In the genomic region with DNA sequence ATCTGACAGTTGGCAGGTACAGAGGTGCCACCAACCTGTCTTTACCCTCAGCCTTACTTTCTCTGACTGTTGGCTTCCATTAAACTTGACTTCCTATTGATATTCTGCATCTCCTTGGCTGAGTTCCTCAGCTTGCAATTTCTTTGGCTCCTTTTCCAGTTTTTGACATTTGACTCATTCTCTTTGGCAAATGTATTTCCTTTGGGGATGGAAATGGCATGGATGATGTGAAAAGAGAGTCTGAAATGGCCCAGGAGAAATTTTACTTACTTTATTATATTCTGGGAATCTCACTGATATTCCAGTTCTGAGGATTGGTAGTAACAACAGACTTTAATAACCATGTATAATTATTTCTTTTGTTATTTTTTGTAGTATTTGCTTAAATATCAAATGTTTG, we compare ENCODE assay signal across 25 cellular contexts.
A peak's percentile ranks its signal among the peaks of the same experiment; 100 is the strongest.
DNase-seq lines count a peak whose midpoint lies in the region; TF ChIP-seq lines count a peak whose summit lies in the region.
"Had no signal": no experiment of that assay in that cellular context is flagged by ENCODE, and none has a peak within 500 bp of the region (broad histone marks: within the 10 kb centered on the region; RNA-seq: fewer than 3 reads in every experiment).

No MANE protein-coding gene starts in this region.

- no peaks in the 10 kb centered on the region for H3K27me3 Mint-ChIP-seq in MCF 10A (ENCODE audit: insufficient read depth, unreplicated experiment)
- peaks cover 0 to 3% (median 2%) of the 10 kb centered on the region in 3 donors for H3K27me3 Mint-ChIP-seq in immature natural killer cell (ENCODE audit: low read depth in 3 of 3)

- H3K27ac ChIP-seq in breast epithelium: no peak overlapping the region
- H3K27ac ChIP-seq: 22Rv1, C4-2B, SK-N-MC had no signal

- peaks cover 0 to 9% of the 10 kb centered on the region in 2 donors for H3K9me3 ChIP-seq in breast epithelium

- no TSS peak for BruUV-seq in MCF 10A (replicated peaks; lab: Mats Ljungman, UMichigan)

- CTCF ChIA-PET in MCF 10A (lab: Yijun Ruan, JAX): interaction anchor here (1.1 to 1.6 kb wide), 3 partner anchors 19 to 1259 kb away, joined by 3 to 6 read pairs (median 4); no protein-coding TSS in a partner anchor

- no peaks in the 10 kb centered on the region for H3K27me3 ChIP-seq in breast epithelium

- H3K36me3 Mint-ChIP-seq in MCF 10A (ENCODE audit: insufficient read depth, unreplicated experiment): no peaks in the 10 kb centered on the region
- H3K36me3 Mint-ChIP-seq in immature natural killer cell: no peaks in the 10 kb centered on the region
- H3K36me3 Mint-ChIP-seq: CD8-positive, alpha-beta memory T cell had no signal

- H3K4me3 Mint-ChIP-seq in MCF 10A (ENCODE audit: unreplicated experiment) (no peak overlapping the region), immature natural killer cell (no peak overlapping the region)
- H3K4me3 Mint-ChIP-seq: CD8-positive, alpha-beta memory T cell; GM23338 had no signal

- no peaks in the 10 kb centered on the region for H3K36me3 ChIP-seq in breast epithelium

- DNase-seq in MCF 10A (ENCODE audit: unreplicated experiment): peak; percentile 52
- no peak for DNase-seq in breast epithelium (ENCODE audit: low spot score in 2 of 2)
- DNase-seq in M059J (ENCODE audit: low read depth): peak; percentile 12
- DNase-seq in fibroblast of mammary gland (ENCODE audit: low read depth): peak; percentile 58
- DNase-seq in skeletal muscle cell (ENCODE audit: low read depth): peak; percentile 24
- DNase-seq in immature natural killer cell: no peak
- no peak for DNase-seq in NK-92 treated with Interleukin-12 subunit alpha and Interleukin-12 subunit beta, amount 100 ng/mL, for 24 hours (lab: John Stamatoyannopoulos, UW)
- no peak for DNase-seq in NCI-H2196 (lab: John Stamatoyannopoulos, UW; ENCODE audit: unreplicated experiment)
- DNase-seq: ACHN; Calu3; CD8-positive, alpha-beta memory T cell; DMS153; HCEC 1CT; KG1; MV-4-11; NCI-H1105 treated with DMSO at 0.1 percent for 48 hours; NCI-H2029 treated with DMSO at 0.1 percent for 48 hours; NCI-H345; NCI-H524; NCI-H774; SHP77 treated with DMSO at 0.1 percent for 48 hours had no signal

- H3K4me3 ChIP-seq in breast epithelium (no peak overlapping the region), fibroblast of mammary gland (ENCODE audit: control insufficient read depth, low read depth, low read length) (no peak overlapping the region), skeletal muscle cell (ENCODE audit: low read depth, low read length) (no peak overlapping the region)
- H3K4me3 ChIP-seq: GM23338, SK-N-MC had no signal

- H3K4me1 Mint-ChIP-seq in MCF 10A (ENCODE audit: insufficient read depth, unreplicated experiment) (peaks cover 8% of the 10 kb centered on the region), immature natural killer cell (no peaks in the 10 kb centered on the region)
- H3K4me1 Mint-ChIP-seq: CD8-positive, alpha-beta memory T cell had no signal

- TF ChIP-seq POLR2A in breast epithelium (IDR thresholded peaks at IDR 0.05): no peak

- no peak overlapping the region for H3K27ac Mint-ChIP-seq in MCF 10A (ENCODE audit: low read depth, unreplicated experiment)
- H3K27ac Mint-ChIP-seq in immature natural killer cell: no peak overlapping the region
- H3K27ac Mint-ChIP-seq: CD8-positive, alpha-beta memory T cell; GM23338 had no signal

- TF ChIP-seq CTCF in MCF 10A (IDR thresholded peaks at IDR 0.05; ENCODE audit: unreplicated experiment) (no peak), breast epithelium (IDR thresholded peaks at IDR 0.05) (no peak), fibroblast of mammary gland (conservative IDR thresholded peaks at IDR 0.05; ENCODE audit: control insufficient read depth, insufficient read depth, low read depth, low read length) (no peak)

- POLR2A ChIA-PET in MCF 10A (lab: Yijun Ruan, JAX): interaction anchor here (0.7 kb wide), 2 partner anchors 24 to 148 kb away, joined by 3 read pairs; no protein-coding TSS in a partner anchor

- intact Hi-C loops in MCF 10A (cut with micrococcal nuclease): no loop called here
- intact Hi-C loops in breast epithelium (cut with DNase I; ENCODE audit: low total_unique reads): no loop called here

- H3K9me3 Mint-ChIP-seq in MCF 10A (ENCODE audit: unreplicated experiment): no peaks in the 10 kb centered on the region
- peaks cover 0 to 14% (median 5%) of the 10 kb centered on the region in 6 donors for H3K9me3 Mint-ChIP-seq in immature natural killer cell

- no peaks in the 10 kb centered on the region for H3K4me1 ChIP-seq in breast epithelium

Comparison
In these comparisons a context has a peak if more than half of its experiments do, and no peak if none do; other contexts are left out.
1. DNase-seq: peak in MCF 10A (single experiment), M059J (single experiment), fibroblast of mammary gland (single experiment) and skeletal muscle cell (single experiment); none in breast epithelium (0 of 2), immature natural killer cell (0 of 3), NK-92 treated with Interleukin-12 subunit alpha and Interleukin-12 subunit beta, amount 100 ng/mL, for 24 hours (single experiment) and NCI-H2196 (single experiment).